Comparison of ENCODE assay signal across 1 cellular context in genomic region chr1:31689394-31689793, GRCh38.
TF ChIP-seq lines count a peak whose summit lies in the region.

No MANE protein-coding gene starts in this region.

TF ChIP-seq in IMR-90, 13 proteins besides CTCF, POLR2A, EP300 and RAD21:
- TF ChIP-seq BHLHE40 (IDR thresholded peaks at IDR 0.05; ENCODE audit: low read depth, low read length), result no peak
- no peak for TF ChIP-seq CEBPB (IDR thresholded peaks at IDR 0.05; ENCODE audit: low read depth, low read length)
- no peak for TF ChIP-seq ELK1 (IDR thresholded peaks at IDR 0.05; ENCODE audit: borderline replicate concordance, low read depth, low read length)
- TF ChIP-seq MAZ (IDR thresholded peaks at IDR 0.05; ENCODE audit: borderline replicate concordance, low read depth, low read length), result no peak
- TF ChIP-seq USF2 (IDR thresholded peaks at IDR 0.05; ENCODE audit: low read depth, low read length), result no peak
- TF ChIP-seq NFE2L2 (IDR thresholded peaks at IDR 0.05; ENCODE audit: low read depth, low read length), result no peak
- no peak for TF ChIP-seq RFX5 (IDR thresholded peaks at IDR 0.05; ENCODE audit: low read depth, low read length)
- TF ChIP-seq RCOR1 (IDR thresholded peaks at IDR 0.05; ENCODE audit: insufficient replicate concordance, low read length), result no peak
